Comparison of ENCODE assay signal across 15 cellular contexts in genomic region chr2:215712850-215713230, GRCh38.
DNase-seq lines count a peak whose midpoint lies in the region; FAIRE-seq and TF ChIP-seq lines count a peak whose summit lies in the region.
"Had no signal": no experiment of that assay in that cellular context is flagged by ENCODE, and none has a peak within 500 bp of the region (broad histone marks: within the 10 kb centered on the region; RNA-seq: fewer than 3 reads in every experiment).

No MANE protein-coding gene starts in this region.

- H3K9me3 Mint-ChIP-seq in activated CD4-positive, alpha-beta memory T cell treated with anti-CD3 and anti-CD28 coated beads, Interleukin-2, amount 10 ng/mL, durations not matched to agents 7 days and 5 days: no peaks in the 10 kb centered on the region
- H3K9me3 Mint-ChIP-seq: CD8-positive, alpha-beta T cell had no signal

- no peaks in the 10 kb centered on the region for H3K27me3 ChIP-seq in adipocyte (replicated peaks; ENCODE audit: control insufficient read depth, insufficient read depth, low read length)
- no peaks in the 10 kb centered on the region for H3K27me3 ChIP-seq in hepatocyte

- H3K27ac Mint-ChIP-seq in activated CD4-positive, alpha-beta memory T cell treated with anti-CD3 and anti-CD28 coated beads, Interleukin-2, amount 10 ng/mL, durations not matched to agents 7 days and 5 days: no peak overlapping the region
- H3K27ac Mint-ChIP-seq: CD8-positive, alpha-beta T cell had no signal

- H3K4me2 ChIP-seq in hepatocyte: peak overlapping the region; percentile 40

- H3K79me2 ChIP-seq in hepatocyte: no peaks in the 10 kb centered on the region

- H3K9me3 ChIP-seq in adipocyte (ENCODE audit: control insufficient read depth, low read length): no peaks in the 10 kb centered on the region
- no peaks in the 10 kb centered on the region for H3K9me3 ChIP-seq in hepatocyte (ENCODE audit: low read depth)

- FAIRE-seq in H54 (lab: Jason Lieb, UNC): no peak
- FAIRE-seq: bronchial epithelial cell had no signal

- no peaks in the 10 kb centered on the region for H3K36me3 ChIP-seq in adipocyte (ENCODE audit: control insufficient read depth, insufficient read depth, low read length, severe bottlenecking)
- H3K36me3 ChIP-seq in hepatocyte (replicated peaks; ENCODE audit: insufficient read depth, low read depth): no peaks in the 10 kb centered on the region

- H3K9me2 ChIP-seq in hepatocyte (replicated peaks; ENCODE audit: insufficient read depth): no peaks in the 10 kb centered on the region

- H3K27me3 Mint-ChIP-seq in activated CD4-positive, alpha-beta memory T cell treated with anti-CD3 and anti-CD28 coated beads, Interleukin-2, amount 10 ng/mL, durations not matched to agents 7 days and 5 days: no peaks in the 10 kb centered on the region

- CTCF ChIA-PET in activated CD4-positive, alpha-beta memory T cell treated with anti-CD3 and anti-CD28 coated beads, Interleukin-2, amount 10 ng/mL, durations not matched to agents 7 days and 5 days (lab: Charles Lee): no interaction called here

- DNase-seq in Caki2 (ENCODE audit: low read depth) (peak; percentile 81), adipocyte (ENCODE audit: low read depth) (peak; percentile 55), hepatocyte (ENCODE audit: low spot score) (no peak), skeletal muscle cell (ENCODE audit: low read depth) (peak; percentile 32), GM20000 (ENCODE audit: low spot score) (no peak), hepatic stellate cell (ENCODE audit: low spot score) (no peak), H54 (ENCODE audit: insufficient read length, low spot score) (no peak)
- DNase-seq in activated CD4-positive, alpha-beta memory T cell treated with anti-CD3 and anti-CD28 coated beads, Interleukin-2, amount 10 ng/mL, durations not matched to agents 7 days and 5 days: no peak
- DNase-seq: activated CD4-positive, CD25-positive, alpha-beta regulatory T cell treated with anti-CD3 and anti-CD28 coated beads, Interleukin-2, amount 50 U/mL, for 72 hours; activated T-cell treated with anti-CD3 and anti-CD28 coated beads, Interleukin-2, amount 50 U/mL, for 48 hours; CD8-positive, alpha-beta T cell; NCI-H1105; NCI-H510A treated with DMSO at 0.1 percent for 48 hours; stimulated activated CD4-positive, alpha-beta T cell treated with anti-CD3 and anti-CD28 coated beads, Interleukin-15, amount 100 ng/mL, for 24 hours had no signal

- TF ChIP-seq CTCF in hepatocyte (IDR thresholded peaks at IDR 0.05; ENCODE audit: poor library complexity) (no peak), GM20000 (IDR thresholded peaks at IDR 0.05; ENCODE audit: extremely low read depth, missing control alignments) (no peak)

- H3K36me3 Mint-ChIP-seq in activated CD4-positive, alpha-beta memory T cell treated with anti-CD3 and anti-CD28 coated beads, Interleukin-2, amount 10 ng/mL, durations not matched to agents 7 days and 5 days (ENCODE audit: low read depth): no peaks in the 10 kb centered on the region
- H3K36me3 Mint-ChIP-seq: CD8-positive, alpha-beta T cell had no signal

- no peak overlapping the region for H3K4me3 Mint-ChIP-seq in activated CD4-positive, alpha-beta memory T cell treated with anti-CD3 and anti-CD28 coated beads, Interleukin-2, amount 10 ng/mL, durations not matched to agents 7 days and 5 days
- H3K4me3 Mint-ChIP-seq: CD8-positive, alpha-beta T cell had no signal

- H3K27ac ChIP-seq in hepatocyte: peak overlapping the region; percentile 76

- H2AFZ ChIP-seq in hepatocyte: no peak overlapping the region

- TF ChIP-seq POLR2A in H54 (IDR thresholded peaks at IDR 0.05; ENCODE audit: low read depth, low read length): no peak

- no peaks in the 10 kb centered on the region for H3K4me1 Mint-ChIP-seq in activated CD4-positive, alpha-beta memory T cell treated with anti-CD3 and anti-CD28 coated beads, Interleukin-2, amount 10 ng/mL, durations not matched to agents 7 days and 5 days

- in situ Hi-C loops in Caki2 (cut with HindIII; ENCODE audit: low pct_unique_long_range_greater_than_20kb, low sequenced_read_pairs): no loop called here

- 3% methylated on average over 1 of the region's 1 CpG for WGBS in hepatocyte (ENCODE audit: low lambda C conversion rate, missing lambda C conversion rate)

- peak overlapping the region; percentile 82 for H3K9ac ChIP-seq in adipocyte (ENCODE audit: low read length)

- no peaks in the 10 kb centered on the region for H4K20me1 ChIP-seq in hepatocyte (ENCODE audit: insufficient read depth, poor library complexity, severe bottlenecking)

- peaks cover 48% of the 10 kb centered on the region for H3K4me1 ChIP-seq in adipocyte (ENCODE audit: control insufficient read depth, insufficient read depth, low read length)
- H3K4me1 ChIP-seq in hepatocyte (ENCODE audit: insufficient read depth): peaks cover 25% of the 10 kb centered on the region

- POLR2A ChIA-PET in activated CD4-positive, alpha-beta memory T cell treated with anti-CD3 and anti-CD28 coated beads, Interleukin-2, amount 10 ng/mL, durations not matched to agents 7 days and 5 days (lab: Charles Lee): no interaction called here

- H3K4me3 ChIP-seq in adipocyte (ENCODE audit: low read length) (peak overlapping the region; percentile 68), hepatocyte (no peak overlapping the region), skeletal muscle cell (ENCODE audit: low read depth, low read length) (no peak overlapping the region)

Comparison
In these comparisons a context has a peak if more than half of its experiments do, and no peak if none do; other contexts are left out.
1. DNase-seq: peak in Caki2 (single experiment), adipocyte (single experiment) and skeletal muscle cell (single experiment); none in hepatocyte (single experiment), GM20000 (single experiment), hepatic stellate cell (single experiment), H54 (single experiment) and activated CD4-positive, alpha-beta memory T cell treated with anti-CD3 and anti-CD28 coated beads, Interleukin-2, amount 10 ng/mL, durations not matched to agents 7 days and 5 days (single experiment).